Comparison of ENCODE assay signal across 26 cellular contexts in the genomic region with DNA sequence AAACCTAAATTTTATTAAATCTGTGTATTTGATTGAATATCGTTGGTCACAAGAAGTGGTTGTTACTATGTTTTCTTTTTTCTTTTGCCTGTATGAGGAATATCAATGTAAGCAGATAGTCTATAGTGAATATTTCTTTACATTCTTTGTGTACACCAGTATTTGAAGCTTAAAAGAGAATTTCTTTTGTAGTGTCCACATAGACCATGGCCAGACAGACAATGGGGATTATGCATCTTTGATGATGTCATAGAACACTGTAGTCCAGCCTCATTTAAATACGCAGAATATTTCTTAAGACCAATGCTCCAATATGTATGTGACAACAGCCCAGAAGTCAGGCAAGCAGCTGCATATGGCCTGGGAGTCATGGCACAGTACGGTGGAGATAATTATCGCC.
"Had no signal": no experiment of that assay in that cellular context is flagged by ENCODE, and none has a peak within 500 bp of the region (broad histone marks: within the 10 kb centered on the region; RNA-seq: fewer than 3 reads in every experiment).

No MANE protein-coding gene starts in this region.

- H3K4me3 ChIP-seq: colonic mucosa, esophagus squamous epithelium, gastrocnemius medialis, heart right ventricle, left lung, lower lobe of right lung had no signal

- H3K27me3 ChIP-seq: colonic mucosa, esophagus squamous epithelium, gastrocnemius medialis, heart right ventricle, left lung had no signal

- H3K36me3 ChIP-seq: colonic mucosa had no signal

- H3K4me1 ChIP-seq: colonic mucosa, esophagus squamous epithelium, gastrocnemius medialis, left lung, lower lobe of right lung had no signal

- FAIRE-seq: endometrium, islet of Langerhans, kidney had no signal

- DNase-seq: colonic mucosa; cortex of kidney; effector CD8-positive, alpha-beta T cell; effector memory CD8-positive, alpha-beta T cell; endodermal cell; erythroblast; esophagus squamous epithelium; foreskin fibroblast; foreskin melanocyte; gastrocnemius medialis; glutamatergic neuron; head of caudate nucleus; heart right ventricle; hippocampal formation; kidney; left cardiac atrium; left lung; left ventricle myocardium superior; lower lobe of right lung; mesendoderm; midbrain; naive thymus-derived CD4-positive, alpha-beta T cell had no signal

- H3K27ac ChIP-seq: colonic mucosa, epithelial cell of prostate, esophagus squamous epithelium, gastrocnemius medialis, heart right ventricle, left lung, lower lobe of right lung had no signal

- ATAC-seq: effector memory CD8-positive, alpha-beta T cell; esophagus mucosa; gastrocnemius medialis; heart right ventricle; left cardiac atrium; left lung; left ventricle myocardium superior; lower lobe of right lung; naive thymus-derived CD4-positive, alpha-beta T cell had no signal

- H3K9me3 ChIP-seq: colonic mucosa, esophagus squamous epithelium, gastrocnemius medialis, heart right ventricle, left lung, lower lobe of right lung had no signal
